Comparison of ENCODE assay signal across 26 cellular contexts in the genomic region with DNA sequence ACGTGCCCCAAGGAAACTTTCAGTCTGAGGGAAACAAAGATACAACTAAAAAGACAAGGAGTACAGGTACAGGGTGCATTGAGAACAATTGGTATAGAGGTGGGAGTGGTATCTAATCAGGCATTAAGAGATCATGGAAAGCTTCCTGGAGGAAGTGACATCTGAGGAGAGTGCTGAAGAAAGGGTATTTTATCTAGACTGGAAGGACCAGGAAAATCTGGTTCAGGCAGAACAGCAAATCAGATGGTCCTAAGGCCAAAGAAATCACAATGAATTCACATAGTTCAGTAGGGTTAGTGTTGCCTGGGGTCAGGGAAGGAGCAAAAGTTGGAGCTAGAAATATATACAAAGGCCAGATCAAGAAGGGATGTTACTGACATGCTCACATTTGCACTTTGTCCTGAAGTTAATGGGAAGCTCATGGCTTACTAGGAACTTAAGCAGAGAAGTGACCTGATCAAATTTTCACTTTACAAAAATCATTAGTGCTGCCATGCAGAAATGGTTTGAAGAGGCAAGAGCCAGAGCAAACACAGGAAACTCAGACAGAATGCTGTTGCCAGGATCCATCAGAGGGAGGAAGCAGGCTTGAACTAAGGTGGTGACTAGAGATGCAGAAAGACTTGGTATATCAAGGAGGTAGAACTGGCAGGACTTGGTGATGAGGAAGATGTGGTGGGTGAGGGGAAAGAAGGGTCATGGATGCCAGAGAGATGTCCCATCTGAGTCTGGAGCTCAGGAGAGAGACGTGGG. TPM values are rescaled to one million over a fixed set of nuclear protein-coding genes. Genes with fewer than 3 reads are reported as not detected.
DNase-seq lines count a peak whose midpoint lies in the region; ATAC-seq, FAIRE-seq and TF ChIP-seq lines count a peak whose summit lies in the region.
"Had no signal": no experiment of that assay in that cellular context is flagged by ENCODE, and none has a peak within 500 bp of the region (broad histone marks: within the 10 kb centered on the region; RNA-seq: fewer than 3 reads in every experiment).

No MANE protein-coding gene starts in this region.

- POLR2A ChIA-PET in IMR-90 (lab: Charles Lee; ENCODE audit: unreplicated experiment) (interaction anchor here (0.8 kb wide), 1 partner anchor 10 kb away, joined by 5 read pairs; no protein-coding TSS in a partner anchor), H1 (lab: Charles Lee; ENCODE audit: partially characterized antibody) (no interaction called here)

- no peaks in the 10 kb centered on the region for H4K20me1 ChIP-seq in IMR-90 (ENCODE audit: insufficient read depth, low read length)
- no peaks in the 10 kb centered on the region for H4K20me1 ChIP-seq in H1 (replicated peaks in 1 of 2; ENCODE audit: control insufficient read depth in 1 of 2, insufficient read depth in 2 of 2, low read length in 2 of 2)
- H4K20me1 ChIP-seq: BLaER1 treated with 17β-estradiol and CSF1 and Interleukin-3, amounts not matched to agents 10 nM and 100 nM had no signal

- dilution Hi-C loops in IMR-90 (cut with HindIII; ENCODE audit: low sequenced_read_pairs, unreplicated experiment): no loop called here

- TF ChIP-seq RAD21 in IMR-90 (IDR thresholded peaks at IDR 0.05; ENCODE audit: low read length) (no peak), H1 (IDR thresholded peaks at IDR 0.05 in 1 of 2, conservative IDR thresholded peaks at IDR 0.05 in 1 of 2; ENCODE audit: low read depth in 2 of 2, low read length in 2 of 2) (no peak)

- H2BK20ac ChIP-seq in IMR-90 (ENCODE audit: low read depth, low read length) (no peak overlapping the region), H1 (ENCODE audit: low read length) (no peak overlapping the region)

- H3K27ac Mint-ChIP-seq in activated naive CD4-positive, alpha-beta T cell treated with anti-CD3 and anti-CD28 coated beads, Interleukin-2, amount 50 U/mL, for 24 hours: peak overlapping the region; percentile 33
- H3K27ac Mint-ChIP-seq: CD4-positive, alpha-beta T cell; CD8-positive, alpha-beta memory T cell; GM23338 had no signal

- no peak for DNase-seq in activated naive CD4-positive, alpha-beta T cell (lab: John Stamatoyannopoulos, UW)
- DNase-seq in IMR-90 (no peak), H1 (ENCODE audit: low read depth in 1 of 2, low spot score in 2 of 2) (peak in 1 of 2 experiments; percentile 3), urothelium cell line (ENCODE audit: low spot score) (no peak), NCI-H510A treated with DMSO at 0.1 percent for 48 hours (lab: John Stamatoyannopoulos, UW) (no peak)
- DNase-seq: 8988T; ACHN; AML-193; BE2C; CD4-positive, alpha-beta T cell; CD8-positive, alpha-beta memory T cell; DMS 273 treated with DMSO at 0.1 percent for 48 hours; DMS79; EL; GDM1 had no signal

- in situ Hi-C loops in IMR-90 (cut with MboI; ENCODE audit: low sequenced_read_pairs): no loop called here

- H4K5ac ChIP-seq in IMR-90 (ENCODE audit: low read depth, low read length): no peak overlapping the region
- H4K5ac ChIP-seq in H1 (ENCODE audit: insufficient read length, low read depth, low read length): no peak overlapping the region

- H3K14ac ChIP-seq in IMR-90 (replicated peaks; ENCODE audit: low read depth, low read length): no peak overlapping the region
- no peak overlapping the region for H3K14ac ChIP-seq in H1 (ENCODE audit: insufficient read length)

- no peak overlapping the region for H2BK15ac ChIP-seq in IMR-90 (ENCODE audit: low read depth, low read length)
- no peak overlapping the region for H2BK15ac ChIP-seq in H1 (ENCODE audit: low read length)

- H3K9ac ChIP-seq in IMR-90 (ENCODE audit: low read depth, low read length) (no peak overlapping the region), H1 (replicated peaks in 1 of 4; ENCODE audit: extremely low read depth in 1 of 4, low read depth in 3 of 4, low read length in 3 of 4) (no peak overlapping the region)
- H3K9ac ChIP-seq: BLaER1 treated with 17β-estradiol and CSF1 and Interleukin-3, amounts not matched to agents 10 nM and 100 nM had no signal

- H4K91ac ChIP-seq in IMR-90 (ENCODE audit: insufficient read depth, low read depth, low read length) (no peak overlapping the region), H1 (replicated peaks; ENCODE audit: insufficient read length, low read length) (no peak overlapping the region)

- intact Hi-C loops in IMR-90 (cut with micrococcal nuclease): no loop called here

- H3K27ac ChIP-seq in IMR-90 (ENCODE audit: insufficient read depth, low read length): no peak overlapping the region
- H3K27ac ChIP-seq in H1 (ENCODE audit: low read depth, low read length): no peak overlapping the region
- H3K27ac ChIP-seq: A549; BLaER1 treated with 17β-estradiol and CSF1 and Interleukin-3, amounts not matched to agents 10 nM and 100 nM had no signal

- no peaks in the 10 kb centered on the region; the same call in 1 of the 2 replicates for H3K23me2 ChIP-seq in H1 (ENCODE audit: low read depth, low read length)

- H2AFZ ChIP-seq in IMR-90 (replicated peaks; ENCODE audit: low read length, poor library complexity): no peak overlapping the region
- no peak overlapping the region for H2AFZ ChIP-seq in H1 (ENCODE audit: low read length)
- H2AFZ ChIP-seq: GM23338 had no signal

- no peak overlapping the region for H3K4me3 ChIP-seq in IMR-90 (ENCODE audit: insufficient read depth, low read depth, low read length)
- H3K4me3 ChIP-seq in H1 (ENCODE audit: extremely low read depth in 1 of 4, insufficient read depth in 2 of 4, low read depth in 3 of 4, low read length in 4 of 4): no peak overlapping the region
- H3K4me3 ChIP-seq: A549; BLaER1 treated with 17β-estradiol and CSF1 and Interleukin-3, amounts not matched to agents 10 nM and 100 nM; GM23338; HAP-1 had no signal

- H3K36me3 ChIP-seq in IMR-90 (ENCODE audit: control insufficient read depth, insufficient read depth, low read length): no peaks in the 10 kb centered on the region
- H3K36me3 ChIP-seq in H1 (ENCODE audit: control insufficient read depth in 2 of 4, insufficient read depth in 4 of 4, low read length in 3 of 4): no peaks in the 10 kb centered on the region
- H3K36me3 ChIP-seq: BE2C; BLaER1 treated with 17β-estradiol and CSF1 and Interleukin-3, amounts not matched to agents 10 nM and 100 nM; HAP-1 had no signal

- H3K56ac ChIP-seq in IMR-90 (ENCODE audit: extremely low read depth, insufficient read depth, low read length): no peak overlapping the region
- H3K56ac ChIP-seq in H1 (replicated peaks; ENCODE audit: insufficient read length, low read depth, low read length): no peak overlapping the region

- TF ChIP-seq EP300 in H1 (IDR thresholded peaks at IDR 0.05; ENCODE audit: borderline replicate concordance in 1 of 2, low read depth in 2 of 2, low read length in 2 of 2): no peak

- no peaks in the 10 kb centered on the region for H3K4me1 Mint-ChIP-seq in activated naive CD4-positive, alpha-beta T cell treated with anti-CD3 and anti-CD28 coated beads, Interleukin-2, amount 50 U/mL, for 24 hours
- H3K4me1 Mint-ChIP-seq: CD14-positive monocyte; CD8-positive, alpha-beta memory T cell; GM23338 had no signal

- H3K9me3 ChIP-seq in IMR-90 (ENCODE audit: control insufficient read depth, insufficient read depth, low read length) (peaks cover 2% of the 10 kb centered on the region), H1 (ENCODE audit: insufficient read depth in 2 of 2, low read depth in 1 of 2, low read length in 1 of 2) (no peaks in the 10 kb centered on the region)
- H3K9me3 ChIP-seq: A549; BE2C; BLaER1 treated with 17β-estradiol and CSF1 and Interleukin-3, amounts not matched to agents 10 nM and 100 nM had no signal

- H3K79me2 ChIP-seq in H1 (ENCODE audit: control insufficient read depth in 1 of 2, insufficient read depth in 2 of 2, low read length in 2 of 2): no peaks in the 10 kb centered on the region

- H2AK9ac ChIP-seq in IMR-90 (replicated peaks; ENCODE audit: low read depth, low read length, poor library complexity): no peak overlapping the region

- CTCF ChIA-PET in IMR-90 (lab: Yijun Ruan, JAX) (interaction anchor here (0.7 to 2.3 kb wide), 2 partner anchors 12 to 130 kb away, joined by 4 to 9 read pairs; no protein-coding TSS in a partner anchor), H1 (lab: Charles Lee; ENCODE audit: partially characterized antibody) (interaction anchor here (0.5 to 6.5 kb wide), 6 partner anchors 9 to 1516 kb away, joined by 3 to 34 read pairs (median 9); no protein-coding TSS in a partner anchor)

- H3K27me3 ChIP-seq in IMR-90 (ENCODE audit: control insufficient read depth, insufficient read depth, low read length) (peaks cover 28% of the 10 kb centered on the region), H1 (replicated peaks in 1 of 4; ENCODE audit: control insufficient read depth in 3 of 4, extremely low read depth in 1 of 4, insufficient read depth in 3 of 4, low read length in 3 of 4) (no peaks in the 10 kb centered on the region)
- H3K27me3 ChIP-seq: BLaER1 treated with 17β-estradiol and CSF1 and Interleukin-3, amounts not matched to agents 10 nM and 100 nM had no signal

- WGBS in IMR-90 (ENCODE audit: extremely low coverage in 2 of 2, insufficient read length in 1 of 2), 2 experiments: 49% methylated on average over 2 of the region's 2 CpGs; no CpG with 5 or more reads in 1 of the 2 experiments
- 80% methylated on average over 2 of the region's 2 CpGs; no CpG with 5 or more reads in 1 of the 2 experiments for WGBS in H1 (ENCODE audit: extremely low coverage in 1 of 2, insufficient coverage in 1 of 2, insufficient read length in 1 of 2, insufficient replicate concordance in 2 of 2, low coverage in 1 of 2, low lambda C conversion rate in 2 of 2, missing lambda C conversion rate in 1 of 2), 2 experiments

- no peaks in the 10 kb centered on the region for H3K4me1 ChIP-seq in IMR-90 (ENCODE audit: control insufficient read depth, insufficient read depth, low read length)
- no peaks in the 10 kb centered on the region for H3K4me1 ChIP-seq in H1 (replicated peaks in 1 of 4; ENCODE audit: control insufficient read depth in 3 of 4, insufficient read depth in 4 of 4, low read length in 3 of 4)
- H3K4me1 ChIP-seq: A549; BE2C; BLaER1 treated with 17β-estradiol and CSF1 and Interleukin-3, amounts not matched to agents 10 nM and 100 nM; HAP-1 had no signal

- H2BK5ac ChIP-seq in IMR-90 (ENCODE audit: low read depth, low read length, poor library complexity, severe bottlenecking) (no peak overlapping the region), H1 (ENCODE audit: low read depth, low read length) (0 out of 2 replicates have a peak overlapping the region, but pooled peaks have one; percentile 44)

- peak overlapping the region; percentile 75; the same call in 1 of the 2 replicates for H2BK12ac ChIP-seq in H1 (ENCODE audit: low read depth, low read length)

- ATAC-seq in IMR-90 (ENCODE audit: low read depth): no peak
- no peak for ATAC-seq in HG03045 (IDR thresholded peaks at IDR 0.05; ENCODE audit: unreplicated experiment)
- ATAC-seq: A549, GM23338 had no signal

- H3K4me2 ChIP-seq in IMR-90 (ENCODE audit: low read depth, low read length) (no peak overlapping the region), H1 (ENCODE audit: insufficient read depth in 1 of 2, low read depth in 2 of 2, low read length in 2 of 2) (no peak overlapping the region)
- H3K4me2 ChIP-seq: A549; BLaER1 treated with 17β-estradiol and CSF1 and Interleukin-3, amounts not matched to agents 10 nM and 100 nM; GM23338 had no signal

- H3K23ac ChIP-seq in IMR-90 (ENCODE audit: low read depth, low read length) (peak overlapping the region; percentile 64; the same call in 1 of the 2 replicates), H1 (ENCODE audit: insufficient read length) (no peak overlapping the region)

- no peak for TF ChIP-seq POLR2A in IMR-90 (IDR thresholded peaks at IDR 0.05; ENCODE audit: low read depth, low read length)
- no peak for TF ChIP-seq POLR2A in H1 (IDR thresholded peaks at IDR 0.05; ENCODE audit: control extremely low read depth in 1 of 2, low read depth in 2 of 2, low read length in 2 of 2)

- FAIRE-seq in H1 (lab: Jason Lieb, UNC): no peak
- FAIRE-seq in urothelium cell line (lab: Jason Lieb, UNC): peak; percentile 13
- FAIRE-seq: A549, D721Med, GM12891, GM18507, H54 had no signal

- no peak overlapping the region for H3K4me3 Mint-ChIP-seq in activated naive CD4-positive, alpha-beta T cell treated with anti-CD3 and anti-CD28 coated beads, Interleukin-2, amount 50 U/mL, for 24 hours
- H3K4me3 Mint-ChIP-seq: CD4-positive, alpha-beta T cell; CD8-positive, alpha-beta memory T cell; GM23338 had no signal

- H3K79me1 ChIP-seq in IMR-90 (ENCODE audit: low read depth in 1 of 2, low read length in 2 of 2) (no peaks in the 10 kb centered on the region), H1 (ENCODE audit: low read depth, low read length) (no peaks in the 10 kb centered on the region)

- peaks cover 27% of the 10 kb centered on the region for H3K27me3 Mint-ChIP-seq in activated naive CD4-positive, alpha-beta T cell treated with anti-CD3 and anti-CD28 coated beads, Interleukin-2, amount 50 U/mL, for 24 hours

- peaks cover 3% of the 10 kb centered on the region; the same call in 1 of the 2 replicates for H3K9me1 ChIP-seq in IMR-90 (ENCODE audit: insufficient read depth, low read length)

- TF ChIP-seq CTCF in IMR-90 (conservative IDR thresholded peaks at IDR 0.05; ENCODE audit: low read depth, low read length) (no peak), H1 (IDR thresholded peaks at IDR 0.05; ENCODE audit: control extremely low read depth in 1 of 3, insufficient read depth in 1 of 3, low read depth in 1 of 3, low read length in 3 of 3) (no peak)

- H3K36me3 Mint-ChIP-seq in activated naive CD4-positive, alpha-beta T cell treated with anti-CD3 and anti-CD28 coated beads, Interleukin-2, amount 50 U/mL, for 24 hours: no peaks in the 10 kb centered on the region
- H3K36me3 Mint-ChIP-seq: CD14-positive monocyte; CD8-positive, alpha-beta memory T cell had no signal

- H2BK120ac ChIP-seq in IMR-90 (ENCODE audit: low read depth, low read length): no peak overlapping the region
- H2BK120ac ChIP-seq in H1 (replicated peaks; ENCODE audit: low read depth, low read length): no peak overlapping the region

- no peak overlapping the region for H4K8ac ChIP-seq in IMR-90 (ENCODE audit: low read depth in 2 of 2, low read length in 2 of 2)
- H4K8ac ChIP-seq in H1 (ENCODE audit: extremely low read depth, insufficient read depth, low read length): no peak overlapping the region

- no peaks in the 10 kb centered on the region for H3K9me3 Mint-ChIP-seq in activated naive CD4-positive, alpha-beta T cell treated with anti-CD3 and anti-CD28 coated beads, Interleukin-2, amount 50 U/mL, for 24 hours
- H3K9me3 Mint-ChIP-seq: CD4-positive, alpha-beta T cell; CD8-positive, alpha-beta memory T cell; GM23338 had no signal

- H3K4ac ChIP-seq in IMR-90 (ENCODE audit: low read depth, low read length) (no peak overlapping the region), H1 (replicated peaks; ENCODE audit: insufficient read length, low read depth, low read length) (no peak overlapping the region)

- BruUV-seq in IMR-90 (replicated peaks; lab: Mats Ljungman, UMichigan): no TSS peak

- H2AK5ac ChIP-seq in IMR-90 (ENCODE audit: low read depth, low read length) (no peak overlapping the region), H1 (ENCODE audit: low read depth, low read length) (no peak overlapping the region)

- H3K18ac ChIP-seq in IMR-90 (ENCODE audit: low read depth, low read length): no peak overlapping the region
- H3K18ac ChIP-seq in H1 (ENCODE audit: extremely low read depth, low read length): no peak overlapping the region

RNA-seq across cellular contexts. Expression of a gene that starts 14.5 kb away (rescaled TPM):
- total RNA-seq in IMR-90 (2012; rRNA removed): 22.0 and 31.7 TPM in 2 replicates
- polyA plus RNA-seq in IMR-90 (2012; rRNA removed) (11.0 and 12.4 TPM in 2 replicates), H1 (2011; rRNA removed) (4.8 and 6.4 TPM in 2 replicates)
- 2.7 and 4.7 TPM in 2 replicates for polyA plus RNA-seq in IMR-90 (2012; cell fraction: cytosol; rRNA removed)
- polyA plus RNA-seq in IMR-90 (2012; cell fraction: nucleus; rRNA removed; ENCODE audit: low replicate concordance): 4.7 and 13.2 TPM in 2 replicates
- 34.9 and 35.1 TPM in 2 replicates for total RNA-seq in H1 (2021; fragmentation: NEBNext Ultra II Directional; extraction: Animal tissue kit (Norgen Biotek cat#: 25700))
- 6.4 TPM for polyA plus RNA-seq in H1 (2011; cell fraction: cytosol; rRNA removed)
- 7.1 TPM for polyA plus RNA-seq in H1 (2011; cell fraction: nucleus; rRNA removed)
- polyA plus RNA-seq in H1 (2012, experiment 1 of 2): 7.4 to 11.8 TPM (median 9.4 TPM) in 4 replicates
- 0.68 TPM for polyA plus RNA-seq in H1 (2012, experiment 2 of 2)
- 10.4 TPM for polyA plus RNA-seq in H1 (2013, experiment 1 of 2)
- polyA plus RNA-seq in H1 (2013, experiment 2 of 2): 10.5 TPM
- polyA minus RNA-seq in H1 (2011; rRNA and poly(A)+ RNA removed): 23.6 and 26.6 TPM in 2 replicates
- 12.6 TPM for polyA minus RNA-seq in H1 (2011; cell fraction: cytosol; rRNA and poly(A)+ RNA removed)
- 24.6 TPM for polyA minus RNA-seq in H1 (2011; cell fraction: nucleus; rRNA and poly(A)+ RNA removed)
